ENCODE assay signal across 23 cellular contexts in the genomic region with DNA sequence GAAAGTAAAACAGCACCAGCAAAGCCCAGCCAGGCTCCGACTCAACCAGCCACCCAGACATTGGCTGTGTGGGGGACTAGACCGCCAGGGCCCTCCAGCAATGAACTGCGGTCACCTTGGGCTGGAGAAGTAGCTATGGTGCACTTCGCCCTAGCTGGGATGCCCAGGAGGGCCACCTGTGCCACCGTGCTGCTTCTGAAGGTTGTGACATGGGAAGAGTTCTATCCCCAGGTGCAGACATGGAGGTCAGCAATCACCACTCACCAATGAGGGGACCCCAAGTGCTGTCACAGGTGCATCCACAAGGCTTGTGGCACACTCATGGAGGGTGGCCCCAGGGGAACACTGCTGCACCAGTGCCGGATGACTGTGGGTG.
"Had no signal": no experiment of that assay in that cellular context is flagged by ENCODE, and none has a peak within 500 bp of the region (broad histone marks: within the 10 kb centered on the region; RNA-seq: fewer than 3 reads in every experiment).

No MANE protein-coding gene starts in this region.

- H3K27me3 Mint-ChIP-seq: activated naive CD8-positive, alpha-beta T cell treated with anti-CD3 and anti-CD28 coated beads for 36 hours had no signal

- H3K4me1 ChIP-seq: SJSA1 had no signal

- H3K4me3 Mint-ChIP-seq: activated CD8-positive, alpha-beta T cell treated with anti-CD3 and anti-CD28 coated beads, Interleukin-2, amount 10 ng/mL, durations not matched to agents 7 days and 5 days; activated naive CD8-positive, alpha-beta T cell treated with anti-CD3 and anti-CD28 coated beads for 36 hours; activated T-cell treated with anti-CD3 and anti-CD28 coated beads, Interleukin-2, amount 50 U/mL, for 72 hours; T-helper 1 cell treated with Interleukin-12 subunit alpha and Interleukin-12 subunit beta and Interleukin-4 antibody, amounts not matched to agents 30 μg/mL and 1 μg/mL, for 36 hours; WTC11 had no signal

- H3K9me3 ChIP-seq: MG63, SJSA1 had no signal

- H3K27me3 ChIP-seq: MG63, SJSA1 had no signal

- H3K36me3 Mint-ChIP-seq: WTC11 had no signal

- H3K4me3 ChIP-seq: MG63, SJSA1 had no signal

- H3K9me3 Mint-ChIP-seq: activated naive CD8-positive, alpha-beta T cell treated with anti-CD3 and anti-CD28 coated beads for 36 hours; activated T-cell treated with anti-CD3 and anti-CD28 coated beads, Interleukin-2, amount 50 U/mL, for 72 hours; T-helper 1 cell treated with Interleukin-12 subunit alpha and Interleukin-12 subunit beta and Interleukin-4 antibody, amounts not matched to agents 30 μg/mL and 1 μg/mL, for 36 hours; WTC11 had no signal

- H3K36me3 ChIP-seq: MG63 had no signal

- H3K4me1 Mint-ChIP-seq: activated naive CD8-positive, alpha-beta T cell treated with anti-CD3 and anti-CD28 coated beads for 36 hours; WTC11 had no signal

- H3K4me2 ChIP-seq: KMS-11 had no signal

- DNase-seq: activated CD4-positive, alpha-beta T cell treated with anti-CD3 and anti-CD28 coated beads for 48 hours; activated CD4-positive, alpha-beta T cell treated with anti-CD3 and anti-CD28 coated beads, Interleukin-2, amount 50 U/mL, for 4 hours; activated CD4-positive, CD25-positive, alpha-beta regulatory T cell treated with anti-CD3 and anti-CD28 coated beads, Interleukin-2, amount 50 U/mL, for 72 hours; activated CD8-positive, alpha-beta T cell treated with anti-CD3 and anti-CD28 coated beads, Interleukin-2, amount 10 ng/mL, durations not matched to agents 7 days and 5 days; activated naive CD4-positive, alpha-beta T cell treated with Interleukin-2 at 50 U/mL for 16 hours; activated naive CD8-positive, alpha-beta T cell treated with anti-CD3 and anti-CD28 coated beads for 36 hours; activated T-cell treated with anti-CD3 and anti-CD28 coated beads, Interleukin-2, amount 50 U/mL, for 72 hours; NCI-H1105; NCI-H146; NCI-H187 treated with DMSO at 0.1 percent for 48 hours; NCI-H2081 treated with DMSO at 0.1 percent for 48 hours; NCI-H2171; NCI-H2227 treated with DMSO at 0.1 percent for 48 hours; NCI-H446 treated with DMSO at 0.1 percent for 48 hours; NCI-H524 treated with DMSO at 0.1 percent for 48 hours; NCI-H748 treated with DMSO at 0.1 percent for 48 hours; PC-3; T-helper 9 cell had no signal

- H3K9ac ChIP-seq: KMS-11 had no signal

- H3K27ac Mint-ChIP-seq: activated CD8-positive, alpha-beta T cell treated with anti-CD3 and anti-CD28 coated beads, Interleukin-2, amount 10 ng/mL, durations not matched to agents 7 days and 5 days; activated naive CD8-positive, alpha-beta T cell treated with anti-CD3 and anti-CD28 coated beads for 36 hours; activated T-cell treated with anti-CD3 and anti-CD28 coated beads, Interleukin-2, amount 50 U/mL, for 72 hours; T-helper 1 cell treated with Interleukin-12 subunit alpha and Interleukin-12 subunit beta and Interleukin-4 antibody, amounts not matched to agents 30 μg/mL and 1 μg/mL, for 36 hours; WTC11 had no signal

- H3K27ac ChIP-seq: KMS-11, SJSA1 had no signal
